Comparison of ENCODE assay signal across 30 cellular contexts in genomic region chr7:23308754-23309153, GRCh38.
"Had no signal": no experiment of that assay in that cellular context is flagged by ENCODE, and none has a peak within 500 bp of the region (broad histone marks: within the 10 kb centered on the region; RNA-seq: fewer than 3 reads in every experiment).

No MANE protein-coding gene starts in this region.

- H3K4me3 Mint-ChIP-seq: activated CD4-positive, alpha-beta memory T cell treated with anti-CD3 and anti-CD28 coated beads for 36 hours; activated CD4-positive, alpha-beta T cell treated with anti-CD3 and anti-CD28 coated beads for 36 hours; activated CD4-positive, alpha-beta T cell treated with anti-CD3 and anti-CD28 coated beads, Interleukin-2, amount 10 ng/mL, durations not matched to agents 24 days and 14 days; activated CD8-positive, alpha-beta memory T cell treated with anti-CD3 and anti-CD28 coated beads, Interleukin-2, amount 10 ng/mL, durations not matched to agents 7 days and 5 days; activated CD8-positive, alpha-beta T cell treated with anti-CD3 and anti-CD28 coated beads, Interleukin-2, amount 10 ng/mL, durations not matched to agents 7 days and 5 days; activated naive CD8-positive, alpha-beta T cell treated with anti-CD3 and anti-CD28 coated beads, Interleukin-2, amount 10 ng/mL, durations not matched to agents 7 days and 5 days; activated T-helper 17 cell treated with anti-CD3 and anti-CD28 coated beads, Interleukin-2, amount 50 U/mL, for 72 hours; brain; central memory CD8-positive, alpha-beta T cell; effector memory CD8-positive, alpha-beta T cell had no signal

- DNase-seq: activated CD4-positive, alpha-beta memory T cell treated with anti-CD3 and anti-CD28 coated beads for 36 hours; activated CD4-positive, alpha-beta T cell treated with anti-CD3 and anti-CD28 coated beads for 36 hours; activated CD4-positive, alpha-beta T cell treated with anti-CD3 and anti-CD28 coated beads, Interleukin-2, amount 10 ng/mL, durations not matched to agents 24 days and 14 days; activated CD4-positive, CD25-positive, alpha-beta regulatory T cell; activated CD4-positive, CD25-positive, alpha-beta regulatory T cell treated with anti-CD3 and anti-CD28 coated beads, Interleukin-2, amount 50 U/mL, for 72 hours; activated CD8-positive, alpha-beta memory T cell treated with anti-CD3 and anti-CD28 coated beads, Interleukin-2, amount 10 ng/mL, durations not matched to agents 7 days and 5 days; activated CD8-positive, alpha-beta memory T cell treated with anti-CD3 and anti-CD28 coated beads, Interleukin-2, amount 50 U/mL, for 4 hours; activated CD8-positive, alpha-beta T cell treated with anti-CD3 and anti-CD28 coated beads, Interleukin-2, amount 10 ng/mL, durations not matched to agents 7 days and 5 days; activated effector memory CD4-positive, alpha-beta T cell treated with Interleukin-2 at 50 U/mL for 16 hours; activated gamma-delta T cell treated with Interleukin-2 at 50 U/mL for 16 hours; activated naive CD4-positive, alpha-beta T cell treated with anti-CD3 and anti-CD28 coated beads, Interleukin-2, amount 50 U/mL, for 16 hours; activated naive CD4-positive, alpha-beta T cell treated with Interleukin-2 at 50 U/mL for 16 hours; activated naive CD8-positive, alpha-beta T cell treated with anti-CD3 and anti-CD28 coated beads, Interleukin-2, amount 10 ng/mL, durations not matched to agents 7 days and 5 days; activated T-cell treated with anti-CD3 and anti-CD28 coated beads, Interleukin-2, amount 50 U/mL, for 1 hour; cortex of kidney; dermis blood vessel endothelial cell; effector CD4-positive, alpha-beta T cell; effector memory CD8-positive, alpha-beta T cell; erythroblast; foreskin keratinocyte; gastrocnemius medialis; heart right ventricle; T-helper 2 cell had no signal

- H3K27ac Mint-ChIP-seq: activated CD4-positive, alpha-beta memory T cell treated with anti-CD3 and anti-CD28 coated beads for 36 hours; activated CD4-positive, alpha-beta T cell treated with anti-CD3 and anti-CD28 coated beads, Interleukin-2, amount 10 ng/mL, durations not matched to agents 24 days and 14 days; activated CD8-positive, alpha-beta memory T cell treated with anti-CD3 and anti-CD28 coated beads, Interleukin-2, amount 10 ng/mL, durations not matched to agents 7 days and 5 days; activated CD8-positive, alpha-beta T cell treated with anti-CD3 and anti-CD28 coated beads, Interleukin-2, amount 10 ng/mL, durations not matched to agents 7 days and 5 days; activated naive CD8-positive, alpha-beta T cell treated with anti-CD3 and anti-CD28 coated beads, Interleukin-2, amount 10 ng/mL, durations not matched to agents 7 days and 5 days; effector memory CD8-positive, alpha-beta T cell had no signal

- H3K9me3 Mint-ChIP-seq: activated CD4-positive, alpha-beta memory T cell treated with anti-CD3 and anti-CD28 coated beads for 36 hours; activated CD4-positive, alpha-beta T cell treated with anti-CD3 and anti-CD28 coated beads, Interleukin-2, amount 10 ng/mL, durations not matched to agents 24 days and 14 days; activated naive CD8-positive, alpha-beta T cell treated with anti-CD3 and anti-CD28 coated beads, Interleukin-2, amount 10 ng/mL, durations not matched to agents 7 days and 5 days; activated T-helper 17 cell treated with anti-CD3 and anti-CD28 coated beads, Interleukin-2, amount 50 U/mL, for 72 hours; central memory CD8-positive, alpha-beta T cell; effector memory CD8-positive, alpha-beta T cell had no signal

- H3K36me3 ChIP-seq: breast epithelium had no signal

- H3K27me3 Mint-ChIP-seq: activated CD4-positive, alpha-beta memory T cell treated with anti-CD3 and anti-CD28 coated beads for 36 hours; activated CD4-positive, alpha-beta T cell treated with anti-CD3 and anti-CD28 coated beads for 36 hours; activated CD4-positive, alpha-beta T cell treated with anti-CD3 and anti-CD28 coated beads, Interleukin-2, amount 10 ng/mL, durations not matched to agents 24 days and 14 days; activated CD8-positive, alpha-beta memory T cell treated with anti-CD3 and anti-CD28 coated beads, Interleukin-2, amount 10 ng/mL, durations not matched to agents 7 days and 5 days; activated naive CD8-positive, alpha-beta T cell treated with anti-CD3 and anti-CD28 coated beads, Interleukin-2, amount 10 ng/mL, durations not matched to agents 7 days and 5 days; activated T-helper 17 cell treated with anti-CD3 and anti-CD28 coated beads, Interleukin-2, amount 50 U/mL, for 72 hours; brain; central memory CD8-positive, alpha-beta T cell; effector memory CD8-positive, alpha-beta T cell had no signal

- ATAC-seq: activated CD4-positive, alpha-beta T cell treated with anti-CD3 and anti-CD28 coated beads for 36 hours; activated CD8-positive, alpha-beta memory T cell treated with anti-CD3 and anti-CD28 coated beads, Interleukin-2, amount 10 ng/mL, durations not matched to agents 7 days and 5 days; activated CD8-positive, alpha-beta T cell treated with anti-CD3 and anti-CD28 coated beads, Interleukin-2, amount 10 ng/mL, durations not matched to agents 7 days and 5 days; activated T-helper 17 cell treated with anti-CD3 and anti-CD28 coated beads, Interleukin-2, amount 50 U/mL, for 72 hours; effector memory CD8-positive, alpha-beta T cell; foreskin keratinocyte; gastrocnemius medialis; heart right ventricle had no signal

- H3K9me3 ChIP-seq: ascending aorta, breast epithelium, esophagus muscularis mucosa, gastrocnemius medialis, heart right ventricle had no signal

- H3K4me2 ChIP-seq: hepatocyte had no signal

- H3K4me3 ChIP-seq: ascending aorta, breast epithelium, esophagus muscularis mucosa, gastrocnemius medialis, heart right ventricle, hepatocyte had no signal

- H3K27me3 ChIP-seq: ascending aorta, breast epithelium, esophagus muscularis mucosa, foreskin keratinocyte, gastrocnemius medialis, heart right ventricle, hepatocyte had no signal

- H3K4me1 ChIP-seq: ascending aorta, breast epithelium, foreskin keratinocyte had no signal

- H3K27ac ChIP-seq: ascending aorta, breast epithelium, esophagus muscularis mucosa, foreskin keratinocyte, gastrocnemius medialis, heart right ventricle, hepatocyte had no signal

- H2AFZ ChIP-seq: hepatocyte had no signal
